In the genomic region with DNA sequence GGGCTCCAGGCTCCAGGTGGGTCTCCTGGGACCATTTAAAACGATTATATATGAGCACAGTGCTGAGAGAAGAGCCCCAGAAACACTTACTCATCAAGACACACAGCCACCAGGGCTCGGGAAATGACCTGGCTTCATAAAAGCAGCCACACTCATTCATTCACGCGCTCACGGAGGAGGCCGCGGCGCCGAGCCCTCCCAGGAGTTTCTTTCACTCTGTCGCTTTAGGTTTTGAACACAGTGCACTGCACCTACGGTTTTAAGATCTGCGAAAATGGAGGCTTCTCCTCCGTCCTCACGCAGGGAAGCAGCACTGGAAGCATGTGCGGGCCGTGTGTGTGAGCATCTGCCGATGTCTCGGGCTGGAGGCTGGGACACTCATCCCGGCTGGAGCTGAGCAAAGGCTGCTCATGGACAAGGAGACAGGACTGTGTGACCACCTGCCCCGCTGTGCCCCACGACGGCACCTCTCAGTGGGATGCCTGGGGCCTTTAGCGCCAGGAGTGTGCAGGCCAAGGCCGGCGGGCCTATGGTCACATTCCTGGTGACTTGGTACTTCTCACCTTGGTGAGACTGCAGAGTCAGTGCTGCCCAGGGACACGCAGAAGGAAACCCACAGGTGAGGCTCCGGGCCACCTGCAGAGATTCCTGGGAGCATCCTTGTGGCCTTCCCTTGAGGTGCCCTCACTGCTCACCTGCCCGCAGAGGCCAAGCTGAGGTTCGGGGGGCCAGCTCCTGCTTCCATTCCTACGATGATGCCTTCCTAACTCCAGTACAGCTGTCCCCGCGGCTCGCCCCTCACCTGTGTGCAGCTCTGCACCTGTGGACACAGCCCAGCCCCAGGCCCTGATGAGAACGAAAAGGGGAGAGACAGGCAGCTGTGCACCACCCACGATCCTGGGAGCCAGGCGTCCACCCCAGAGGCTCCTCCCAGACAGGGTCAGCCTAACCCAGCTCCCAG, we compare ENCODE assay signal across 23 cellular contexts.
DNase-seq lines count a peak whose midpoint lies in the region; ATAC-seq and TF ChIP-seq lines count a peak whose summit lies in the region.
"Had no signal": no experiment of that assay in that cellular context is flagged by ENCODE, and none has a peak within 500 bp of the region (broad histone marks: within the 10 kb centered on the region; RNA-seq: fewer than 3 reads in every experiment).

No MANE protein-coding gene starts in this region.

- H2BK12ac ChIP-seq in H9 (ENCODE audit: insufficient read length, low read depth, low read length), result no peak overlapping the region

- H3K27ac Mint-ChIP-seq in CD4-positive, CD25-positive, alpha-beta regulatory T cell, result peak overlapping the region in 2 of 3 donors; percentile 64 to 97
- peak overlapping the region in 1 of 3 experiments; percentile 86; a peak in 1 of 7 replicates for H3K27ac Mint-ChIP-seq in H9
- H3K27ac Mint-ChIP-seq in T-helper 2 cell treated with Interferon-gamma antibody and Interleukin-4, amounts not matched to agents 5 μg/mL and 100 μg/mL, for 36 hours, result no peak overlapping the region
- H3K27ac Mint-ChIP-seq: activated T-helper 2 cell treated with anti-CD3 and anti-CD28 coated beads, Interferon-gamma antibody, Interleukin-2, Interleukin-4, amounts not matched to agents 10 μg/mL and 5 μg/mL and 100 μg/mL, durations not matched to agents 14 hours and 24 hours and 36 hours; stimulated activated memory B cell treated with anti-CD40 and anti-IgM and Interleukin-4, amounts not matched to agents 10 μg/mL and 1 μg/mL and 100 μg/mL, for 72 hours; T-helper 1 cell treated with Interleukin-12 subunit alpha and Interleukin-12 subunit beta and Interleukin-4 antibody, amounts not matched to agents 30 μg/mL and 1 μg/mL, for 36 hours had no signal

- no peak overlapping the region for H2BK120ac ChIP-seq in H9 (ENCODE audit: low read depth, low read length, poor library complexity, severe bottlenecking)

- no peaks in the 10 kb centered on the region for H3K79me2 ChIP-seq in H9 (ENCODE audit: insufficient read depth, low read length)

- H3K23ac ChIP-seq in H9 (ENCODE audit: insufficient read length, low read depth, low read length), result no peak overlapping the region

- H3K79me1 ChIP-seq in H9 (ENCODE audit: insufficient read depth, low read depth, low read length, poor library complexity, severe bottlenecking), result no peaks in the 10 kb centered on the region

- no peak overlapping the region for H3K18ac ChIP-seq in H9 (ENCODE audit: insufficient read length, low read depth, low read length)

- H3K4me1 ChIP-seq in CD4-positive, CD25-positive, alpha-beta regulatory T cell (ENCODE audit: control insufficient read depth, insufficient read depth, low read length, poor library complexity, severe bottlenecking), result no peaks in the 10 kb centered on the region
- no peaks in the 10 kb centered on the region for H3K4me1 ChIP-seq in H9 (ENCODE audit: insufficient read depth, low read length)
- no peaks in the 10 kb centered on the region for H3K4me1 ChIP-seq in psoas muscle

- no peak overlapping the region for H2BK15ac ChIP-seq in H9 (ENCODE audit: low read depth, low read length)

- H3K4me1 Mint-ChIP-seq in CD4-positive, CD25-positive, alpha-beta regulatory T cell, result peaks cover 0 to 4% (median 0%) of the 10 kb centered on the region in 4 donors
- H3K4me1 Mint-ChIP-seq in H9, result peaks cover 0 to 3% of the 10 kb centered on the region in 2 experiments; a peak in 3 of 4 replicates
- no peaks in the 10 kb centered on the region for H3K4me1 Mint-ChIP-seq in T-helper 2 cell treated with Interferon-gamma antibody and Interleukin-4, amounts not matched to agents 5 μg/mL and 100 μg/mL, for 36 hours (ENCODE audit: low read depth)
- H3K4me1 Mint-ChIP-seq: stimulated activated memory B cell treated with anti-CD40 and anti-IgM and Interleukin-4, amounts not matched to agents 10 μg/mL and 1 μg/mL and 100 μg/mL, for 72 hours had no signal

- H4K5ac ChIP-seq in H9 (ENCODE audit: insufficient read length, low read depth, low read length), result no peak overlapping the region

- H2AFZ ChIP-seq in H9 (ENCODE audit: low read length), result no peak overlapping the region

- intact Hi-C loops in sciatic nerve (cut with DNase I), result no loop called here
- intact Hi-C loops in psoas muscle (cut with DNase I), result no loop called here

- no peak overlapping the region for H3K27ac ChIP-seq in CD4-positive, CD25-positive, alpha-beta regulatory T cell (ENCODE audit: insufficient read depth, low read length, poor library complexity, severe bottlenecking)
- H3K27ac ChIP-seq in H9 (ENCODE audit: insufficient read length, low read depth, low read length), result no peak overlapping the region
- H3K27ac ChIP-seq in psoas muscle, result no peak overlapping the region
- H3K27ac ChIP-seq: VCaP had no signal

- H4K20me1 ChIP-seq in H9 (ENCODE audit: control insufficient read depth, insufficient read depth, insufficient read length), result no peaks in the 10 kb centered on the region

- no peak overlapping the region for H3K56ac ChIP-seq in H9 (ENCODE audit: insufficient read length, low read depth, low read length)

- no peak overlapping the region for H3T11ph ChIP-seq in H9 (ENCODE audit: low read length)

- WGBS in H9 (ENCODE audit: extremely low coverage, insufficient read length, low lambda C conversion rate), result no CpG with 5 or more reads among the region's 36 CpGs
- WGBS in psoas muscle, 3 donors, result 70 to 76% (median 76%) methylated on average over 36 of the region's 36 CpGs

- H3K14ac ChIP-seq in H9 (ENCODE audit: insufficient read depth, low read length), result no peak overlapping the region

- TF ChIP-seq CTCF in H9 (conservative IDR thresholded peaks at IDR 0.05) (no peak), psoas muscle (IDR thresholded peaks at IDR 0.05) (no peak)

- no peaks in the 10 kb centered on the region for H3K23me2 ChIP-seq in H9 (ENCODE audit: insufficient read length, low read depth, low read length, poor library complexity, severe bottlenecking)

- no peaks in the 10 kb centered on the region for H3K36me3 Mint-ChIP-seq in CD4-positive, CD25-positive, alpha-beta regulatory T cell
- no peaks in the 10 kb centered on the region for H3K36me3 Mint-ChIP-seq in H9 (ENCODE audit: insufficient read depth in 1 of 3, low read depth in 3 of 3)
- no peaks in the 10 kb centered on the region for H3K36me3 Mint-ChIP-seq in T-helper 2 cell treated with Interferon-gamma antibody and Interleukin-4, amounts not matched to agents 5 μg/mL and 100 μg/mL, for 36 hours (ENCODE audit: low read depth)
- H3K36me3 Mint-ChIP-seq: naive thymus-derived CD8-positive, alpha-beta T cell had no signal

- H3K4me3 ChIP-seq in CD4-positive, CD25-positive, alpha-beta regulatory T cell (ENCODE audit: low read depth, low read length), result no peak overlapping the region
- no peak overlapping the region for H3K4me3 ChIP-seq in psoas muscle
- H3K4me3 ChIP-seq: K562 had no signal

- H3K9ac ChIP-seq in H9 (ENCODE audit: extremely low read depth, insufficient read length, low read length), result no peak overlapping the region

- no peak overlapping the region for H3K4me3 Mint-ChIP-seq in CD4-positive, CD25-positive, alpha-beta regulatory T cell
- H3K4me3 Mint-ChIP-seq in H9, result no peak overlapping the region
- no peak overlapping the region for H3K4me3 Mint-ChIP-seq in T-helper 2 cell treated with Interferon-gamma antibody and Interleukin-4, amounts not matched to agents 5 μg/mL and 100 μg/mL, for 36 hours
- H3K4me3 Mint-ChIP-seq: naive thymus-derived CD8-positive, alpha-beta T cell; stimulated activated memory B cell treated with anti-CD40 and anti-IgM and Interleukin-4, amounts not matched to agents 10 μg/mL and 1 μg/mL and 100 μg/mL, for 72 hours; T-helper 1 cell treated with Interleukin-12 subunit alpha and Interleukin-12 subunit beta and Interleukin-4 antibody, amounts not matched to agents 30 μg/mL and 1 μg/mL, for 36 hours had no signal

- peaks cover 4% of the 10 kb centered on the region for H3K27me3 Mint-ChIP-seq in CD4-positive, CD25-positive, alpha-beta regulatory T cell
- peaks cover 27% of the 10 kb centered on the region for H3K27me3 Mint-ChIP-seq in H9 (ENCODE audit: low read depth)
- no peaks in the 10 kb centered on the region for H3K27me3 Mint-ChIP-seq in T-helper 2 cell treated with Interferon-gamma antibody and Interleukin-4, amounts not matched to agents 5 μg/mL and 100 μg/mL, for 36 hours (ENCODE audit: low read depth)

- DNase-seq in CD4-positive, CD25-positive, alpha-beta regulatory T cell, result no peak
- DNase-seq in H9 (peak; percentile 14), islet precursor cell (peak; percentile 46), sciatic nerve (ENCODE audit: low spot score) (peak; percentile 51), psoas muscle (no peak)
- DNase-seq in T-helper 2 cell treated with Interferon-gamma antibody and Interleukin-4, amounts not matched to agents 5 μg/mL and 100 μg/mL, for 36 hours (ENCODE audit: low spot score), result no peak
- DNase-seq: activated CD4-positive, alpha-beta T cell treated with anti-CD3 and anti-CD28 coated beads, Interleukin-2, amount 50 U/mL, for 4 hours; AML-193; amniotic stem cell; central memory CD4-positive, alpha-beta T cell; effector memory CD4-positive, alpha-beta T cell; mammary epithelial cell; NCI-H2029 treated with DMSO at 0.1 percent for 48 hours; NCI-H526 treated with DMSO at 0.1 percent for 48 hours; retina had no signal

- no peaks in the 10 kb centered on the region for H3K36me3 ChIP-seq in CD4-positive, CD25-positive, alpha-beta regulatory T cell (ENCODE audit: control insufficient read depth, insufficient read depth, low read length)
- H3K36me3 ChIP-seq in psoas muscle (ENCODE audit: insufficient read depth in 1 of 2, low read depth in 1 of 2), result no peaks in the 10 kb centered on the region

- H2BK20ac ChIP-seq in H9 (ENCODE audit: low read depth, low read length, poor library complexity, severe bottlenecking), result no peak overlapping the region

- no peaks in the 10 kb centered on the region for H3K27me3 ChIP-seq in CD4-positive, CD25-positive, alpha-beta regulatory T cell (ENCODE audit: control insufficient read depth, insufficient read depth, low read length)
- H3K27me3 ChIP-seq in H9 (ENCODE audit: insufficient read depth, low read length) (no peaks in the 10 kb centered on the region), psoas muscle (ENCODE audit: insufficient read depth in 3 of 3, low read length in 2 of 3) (no peaks in the 10 kb centered on the region)

- no peaks in the 10 kb centered on the region for H3K9me3 ChIP-seq in CD4-positive, CD25-positive, alpha-beta regulatory T cell (ENCODE audit: control insufficient read depth in 2 of 2, low read length in 2 of 2)
- H3K9me3 ChIP-seq in H9 (ENCODE audit: control insufficient read depth, low read depth, low read length) (no peaks in the 10 kb centered on the region), psoas muscle (no peaks in the 10 kb centered on the region)

- no peak overlapping the region for H2BK5ac ChIP-seq in H9 (ENCODE audit: insufficient read length, low read length)

- ATAC-seq in CD4-positive, CD25-positive, alpha-beta regulatory T cell (ENCODE audit: low read depth in 2 of 2), result no peak
- ATAC-seq in sciatic nerve (no peak), GM21367 (IDR thresholded peaks at IDR 0.05; ENCODE audit: unreplicated experiment) (no peak), psoas muscle (no peak)
- ATAC-seq: HCT116; K562; naive thymus-derived CD8-positive, alpha-beta T cell; stimulated activated memory B cell treated with anti-CD40 and anti-IgM and Interleukin-4, amounts not matched to agents 10 μg/mL and 1 μg/mL and 100 μg/mL, for 72 hours had no signal

- no peak overlapping the region for H3K4ac ChIP-seq in H9 (ENCODE audit: low read depth, low read length)

- H4K91ac ChIP-seq in H9 (ENCODE audit: insufficient read length, low read depth, low read length), result no peak overlapping the region

- no peak overlapping the region for H4K8ac ChIP-seq in H9 (replicated peaks; ENCODE audit: insufficient read length, low read depth, low read length)

- no peak overlapping the region for H3K4me2 ChIP-seq in H9 (ENCODE audit: insufficient read depth, insufficient read length, low read length)

- peaks cover 0 to 1% (median 0%) of the 10 kb centered on the region in 7 donors for H3K9me3 Mint-ChIP-seq in CD4-positive, CD25-positive, alpha-beta regulatory T cell
- no peaks in the 10 kb centered on the region; a peak in 3 of 5 replicates for H3K9me3 Mint-ChIP-seq in H9
- H3K9me3 Mint-ChIP-seq in T-helper 2 cell treated with Interferon-gamma antibody and Interleukin-4, amounts not matched to agents 5 μg/mL and 100 μg/mL, for 36 hours, result peaks cover 10% of the 10 kb centered on the region

- H2AK5ac ChIP-seq in H9 (ENCODE audit: insufficient read length, low read length), result no peak overlapping the region

Comparison
In these comparisons a context has a peak if more than half of its experiments do, and no peak if none do; other contexts are left out.
1. DNase-seq: peak in H9 (single experiment), islet precursor cell (single experiment) and sciatic nerve (single experiment); none in CD4-positive, CD25-positive, alpha-beta regulatory T cell (0 of 3), T-helper 2 cell treated with Interferon-gamma antibody and Interleukin-4, amounts not matched to agents 5 μg/mL and 100 μg/mL, for 36 hours (single experiment) and psoas muscle (0 of 2).